Comparison of ENCODE assay signal across 1 cellular context in the genomic region with DNA sequence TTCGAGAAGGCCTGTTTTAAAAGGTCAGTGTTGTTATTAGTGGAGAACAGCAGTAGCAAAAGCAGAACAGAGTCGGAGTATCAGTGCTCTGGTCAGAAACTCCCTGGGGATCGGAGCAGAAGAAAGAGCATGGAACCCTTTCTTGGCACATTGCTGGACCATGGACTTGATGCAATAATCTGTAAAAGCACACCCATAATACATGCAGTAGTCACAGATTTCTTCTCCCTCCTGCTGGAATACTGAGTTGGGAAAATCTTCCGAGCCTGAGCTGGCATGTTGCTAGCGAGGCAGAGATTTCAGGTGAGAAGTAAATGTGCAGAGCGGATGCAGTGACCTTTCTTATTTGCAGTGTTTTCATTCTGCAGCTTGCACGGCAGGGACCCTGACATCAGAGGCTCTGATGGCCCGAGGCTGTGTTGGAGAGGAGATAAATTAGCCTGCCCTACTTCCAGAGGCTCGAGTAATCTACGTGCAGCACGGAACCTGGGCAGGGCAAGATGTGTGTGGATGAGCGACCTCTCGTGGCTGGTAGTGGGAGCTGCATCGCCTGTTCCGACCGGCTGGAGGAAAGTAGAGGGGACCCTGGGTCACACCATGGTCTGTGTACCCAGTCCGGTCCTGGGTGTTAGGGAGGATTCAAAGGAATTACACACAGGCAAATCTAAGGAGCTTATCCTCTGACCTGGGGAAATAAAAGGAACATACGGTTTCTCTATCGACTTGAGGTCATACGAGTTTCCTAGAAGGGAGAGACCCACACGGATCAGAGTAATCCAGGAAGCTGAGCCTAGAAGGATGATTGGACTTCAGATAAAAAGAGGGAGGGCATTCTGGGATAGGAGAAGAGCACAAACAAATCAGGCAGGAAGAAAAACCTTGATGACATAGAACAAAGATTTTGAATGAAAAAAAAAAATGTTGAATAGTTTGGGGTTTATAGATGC.
TF ChIP-seq lines count a peak whose summit lies in the region.

No MANE protein-coding gene starts in this region.

TF ChIP-seq in GM23338, 12 proteins besides CTCF, POLR2A, EP300 and RAD21 (continued from another document):
- no peak for TF ChIP-seq ZNF462 (CRISPR knock-in tag; IDR thresholded peaks at IDR 0.05)
- TF ChIP-seq STAT1 (IDR thresholded peaks at IDR 0.05; ENCODE audit: unreplicated experiment), result no peak
